Comparison of ENCODE assay signal across 10 cellular contexts in genomic region chr12:22287776-22288621, GRCh38. TPM values are rescaled to one million over a fixed set of nuclear protein-coding genes. Genes with fewer than 3 reads are reported as not detected.
A peak's percentile ranks its signal among the peaks of the same experiment; 100 is the strongest.
DNase-seq lines count a peak whose midpoint lies in the region; ATAC-seq, FAIRE-seq and TF ChIP-seq lines count a peak whose summit lies in the region.
"Had no signal": no experiment of that assay in that cellular context is flagged by ENCODE, and none has a peak within 500 bp of the region (broad histone marks: within the 10 kb centered on the region; RNA-seq: fewer than 3 reads in every experiment).

No MANE protein-coding gene starts in this region.

- H4K5ac ChIP-seq in H1 (ENCODE audit: insufficient read length, low read depth, low read length), result no peak overlapping the region

- no peak overlapping the region for H2BK12ac ChIP-seq in H1 (ENCODE audit: low read depth, low read length)

- FAIRE-seq in H1 (lab: Jason Lieb, UNC), result no peak

- no peak overlapping the region for H3K18ac ChIP-seq in H1 (ENCODE audit: extremely low read depth, low read length)

- no peaks in the 10 kb centered on the region for H3K27me3 ChIP-seq in H1 (replicated peaks in 1 of 4; ENCODE audit: control insufficient read depth in 3 of 4, extremely low read depth in 1 of 4, insufficient read depth in 3 of 4, low read length in 3 of 4)
- H3K27me3 ChIP-seq in effector memory CD4-positive, alpha-beta T cell (replicated peaks; ENCODE audit: control insufficient read depth, insufficient read depth, low read length, poor library complexity, severe bottlenecking), result no peaks in the 10 kb centered on the region

- no peak; a peak in 1 of 3 replicates for TF ChIP-seq EP300 in H1 (IDR thresholded peaks at IDR 0.05; ENCODE audit: borderline replicate concordance in 1 of 2, low read depth in 2 of 2, low read length in 2 of 2)

- DNase-seq in HEK293T (ENCODE audit: extremely low spot score) (peak; percentile 6), RKO (ENCODE audit: low spot score) (peak; percentile 12), H1 (ENCODE audit: low read depth in 1 of 2, low spot score in 2 of 2) (peak in 1 of 2 experiments; percentile 45), progenitor cell of endocrine pancreas (ENCODE audit: low spot score, unreplicated experiment) (no peak)
- peak; percentile 6 for DNase-seq in stimulated activated CD4-positive, alpha-beta T cell treated with anti-CD3 and anti-CD28 coated beads, Interleukin-2, amount 100 ng/mL, for 4 hours (ENCODE audit: low read depth)
- DNase-seq in effector memory CD4-positive, alpha-beta T cell, result no peak
- DNase-seq: hypothalamus, WERI-Rb-1 had no signal

- H4K8ac ChIP-seq in H1 (ENCODE audit: extremely low read depth, insufficient read depth, low read length), result no peak overlapping the region

- H3K27ac ChIP-seq in H1 (ENCODE audit: low read depth, low read length), result no peak overlapping the region
- H3K27ac ChIP-seq in effector memory CD4-positive, alpha-beta T cell (ENCODE audit: insufficient read depth, low read length, poor library complexity, severe bottlenecking), result no peak overlapping the region
- H3K27ac ChIP-seq: WERI-Rb-1 had no signal

- no peaks in the 10 kb centered on the region; the same call in 1 of the 2 replicates for H3K23me2 ChIP-seq in H1 (ENCODE audit: low read depth, low read length)

- H3K27ac Mint-ChIP-seq in progenitor cell of endocrine pancreas, result no peak overlapping the region
- H3K27ac Mint-ChIP-seq: IgD-negative memory B cell had no signal

- no peaks in the 10 kb centered on the region for H3K9me3 ChIP-seq in H1 (ENCODE audit: insufficient read depth in 2 of 2, low read depth in 1 of 2, low read length in 1 of 2)
- H3K9me3 ChIP-seq in effector memory CD4-positive, alpha-beta T cell (ENCODE audit: control insufficient read depth, low read length), result no peaks in the 10 kb centered on the region

- H3K9me3 Mint-ChIP-seq in progenitor cell of endocrine pancreas (ENCODE audit: low read depth), result peaks cover 2% of the 10 kb centered on the region

- H3K36me3 Mint-ChIP-seq in progenitor cell of endocrine pancreas (ENCODE audit: insufficient read depth), result no peaks in the 10 kb centered on the region

- H3K4me3 Mint-ChIP-seq in progenitor cell of endocrine pancreas (ENCODE audit: low read depth), result no peak overlapping the region
- H3K4me3 Mint-ChIP-seq: IgD-negative memory B cell had no signal

- H2BK20ac ChIP-seq in H1 (ENCODE audit: low read length), result no peak overlapping the region

- no peaks in the 10 kb centered on the region for H4K20me1 ChIP-seq in H1 (replicated peaks in 1 of 2; ENCODE audit: control insufficient read depth in 1 of 2, insufficient read depth in 2 of 2, low read length in 2 of 2)

- H3K23ac ChIP-seq in H1 (ENCODE audit: insufficient read length), result no peak overlapping the region

- H3K14ac ChIP-seq in H1 (ENCODE audit: insufficient read length), result no peak overlapping the region

- H2BK5ac ChIP-seq in H1 (ENCODE audit: low read depth, low read length), result no peak overlapping the region

- no peaks in the 10 kb centered on the region for H3K79me1 ChIP-seq in H1 (ENCODE audit: low read depth, low read length)

- no peak overlapping the region for H3K4ac ChIP-seq in H1 (replicated peaks; ENCODE audit: insufficient read length, low read depth, low read length)

- peak overlapping the region; percentile 33 to 37; a peak in 2 of 4 replicates for H3K4me2 ChIP-seq in H1 (ENCODE audit: insufficient read depth in 1 of 2, low read depth in 2 of 2, low read length in 2 of 2)

- peak overlapping the region in 1 of 4 experiments; percentile 33; a peak in 1 of 8 replicates for H3K4me3 ChIP-seq in H1 (ENCODE audit: extremely low read depth in 1 of 4, insufficient read depth in 2 of 4, low read depth in 3 of 4, low read length in 4 of 4)
- no peak overlapping the region for H3K4me3 ChIP-seq in effector memory CD4-positive, alpha-beta T cell (ENCODE audit: insufficient read depth, low read depth, low read length, poor library complexity, severe bottlenecking)

- TF ChIP-seq RAD21 in H1 (IDR thresholded peaks at IDR 0.05 in 1 of 2, conservative IDR thresholded peaks at IDR 0.05 in 1 of 2; ENCODE audit: low read depth in 2 of 2, low read length in 2 of 2), result no peak

- peaks cover 5% of the 10 kb centered on the region for H3K4me1 Mint-ChIP-seq in progenitor cell of endocrine pancreas (ENCODE audit: low read depth)
- H3K4me1 Mint-ChIP-seq: IgD-negative memory B cell had no signal

- no peak for TF ChIP-seq POLR2A in H1 (IDR thresholded peaks at IDR 0.05; ENCODE audit: control extremely low read depth in 1 of 2, low read depth in 2 of 2, low read length in 2 of 2)

- H2BK15ac ChIP-seq in H1 (ENCODE audit: low read length), result no peak overlapping the region

- WGBS in H1 (ENCODE audit: extremely low coverage in 1 of 2, insufficient coverage in 1 of 2, insufficient read length in 1 of 2, insufficient replicate concordance in 2 of 2, low coverage in 1 of 2, low lambda C conversion rate in 2 of 2, missing lambda C conversion rate in 1 of 2), 2 experiments, result 57% methylated on average over 11 of the region's 11 CpGs; no CpG with 5 or more reads in 1 of the 2 experiments

- CTCF ChIA-PET in HEK293T (lab: Yijun Ruan, JAX) (interaction anchor here (1.2 kb wide), 1 partner anchor 47 kb away, joined by 5 read pairs; no protein-coding TSS in a partner anchor), H1 (lab: Charles Lee; ENCODE audit: partially characterized antibody) (interaction anchor here (0.7 to 1.2 kb wide), 5 partner anchors 15 to 1019 kb away, joined by 3 to 4 read pairs (median 3); no protein-coding TSS in a partner anchor)

- no peak overlapping the region for H3K56ac ChIP-seq in H1 (replicated peaks; ENCODE audit: insufficient read length, low read depth, low read length)

- H4K91ac ChIP-seq in H1 (replicated peaks; ENCODE audit: insufficient read length, low read length), result no peak overlapping the region

- H3K27me3 Mint-ChIP-seq in progenitor cell of endocrine pancreas, result peaks cover 19% of the 10 kb centered on the region

- POLR2A ChIA-PET in HEK293T (lab: Yijun Ruan, JAX) (no interaction called here), H1 (lab: Charles Lee; ENCODE audit: partially characterized antibody) (no interaction called here)

- peaks cover 0 to 6% (median 5%) of the 10 kb centered on the region in 4 experiments; a peak in 4 of 7 replicates for H3K4me1 ChIP-seq in H1 (replicated peaks in 1 of 4; ENCODE audit: control insufficient read depth in 3 of 4, insufficient read depth in 4 of 4, low read length in 3 of 4)
- H3K4me1 ChIP-seq in effector memory CD4-positive, alpha-beta T cell (ENCODE audit: control insufficient read depth, insufficient read depth, low read length, poor library complexity, severe bottlenecking), result peaks cover 7% of the 10 kb centered on the region

- H2AFZ ChIP-seq in H1 (ENCODE audit: low read length), result peak overlapping the region; percentile 93

- no peaks in the 10 kb centered on the region for H3K79me2 ChIP-seq in H1 (ENCODE audit: control insufficient read depth in 1 of 2, insufficient read depth in 2 of 2, low read length in 2 of 2)

- H3K9ac ChIP-seq in H1 (replicated peaks in 1 of 4; ENCODE audit: extremely low read depth in 1 of 4, low read depth in 3 of 4, low read length in 3 of 4), result no peak overlapping the region

- TF ChIP-seq CTCF in H1 (IDR thresholded peaks at IDR 0.05; ENCODE audit: control extremely low read depth in 1 of 3, insufficient read depth in 1 of 3, low read depth in 1 of 3, low read length in 3 of 3), result no peak
- TF ChIP-seq CTCF in progenitor cell of endocrine pancreas (IDR thresholded peaks at IDR 0.05; ENCODE audit: unreplicated experiment), result no peak

- H2AK5ac ChIP-seq in H1 (ENCODE audit: low read depth, low read length), result no peak overlapping the region

- H3K36me3 ChIP-seq in H1 (ENCODE audit: control insufficient read depth in 2 of 4, insufficient read depth in 4 of 4, low read length in 3 of 4), result no peaks in the 10 kb centered on the region; a peak in 1 of 8 replicates
- no peaks in the 10 kb centered on the region for H3K36me3 ChIP-seq in effector memory CD4-positive, alpha-beta T cell (ENCODE audit: control insufficient read depth, insufficient read depth, low read length)
- H3K36me3 ChIP-seq: WERI-Rb-1 had no signal

- ATAC-seq in GM21723 (IDR thresholded peaks at IDR 0.05; ENCODE audit: unreplicated experiment), result no peak

- H2BK120ac ChIP-seq in H1 (replicated peaks; ENCODE audit: low read depth, low read length), result no peak overlapping the region

TF ChIP-seq in HEK293T, 16 proteins besides CTCF, POLR2A, EP300 and RAD21 (continues in another document):
- no peak for TF ChIP-seq BHLHE40 (IDR thresholded peaks at IDR 0.05; ENCODE audit: borderline replicate concordance)
- no peak for TF ChIP-seq TARDBP (IDR thresholded peaks at IDR 0.05)
- TF ChIP-seq FOXK2 (IDR thresholded peaks at IDR 0.05), result no peak
- no peak for TF ChIP-seq LEF1 (IDR thresholded peaks at IDR 0.05; ENCODE audit: borderline replicate concordance)
- TF ChIP-seq FOXM1 (IDR thresholded peaks at IDR 0.05; ENCODE audit: borderline replicate concordance), result no peak
- no peak for TF ChIP-seq NFRKB (IDR thresholded peaks at IDR 0.05)
- no peak for TF ChIP-seq SP1 (IDR thresholded peaks at IDR 0.05)
- TF ChIP-seq ZNF384 (IDR thresholded peaks at IDR 0.05), result no peak

TF ChIP-seq in H1, 55 proteins besides CTCF, POLR2A, EP300 and RAD21 (continues in another document):
- TF ChIP-seq KDM4A (IDR thresholded peaks at IDR 0.05; ENCODE audit: low read depth, low read length, severe bottlenecking) (no peak), TCF12 (IDR thresholded peaks at IDR 0.05; ENCODE audit: low read depth, low read length) (peak; percentile 73; the same call in 1 of the 2 replicates), HDAC6 (IDR thresholded peaks at IDR 0.05; ENCODE audit: low read depth, low read length) (no peak), SP1 (IDR thresholded peaks at IDR 0.05; ENCODE audit: low read depth, low read length) (peak; percentile 51; the same call in 1 of the 2 replicates), RXRA (IDR thresholded peaks at IDR 0.05; ENCODE audit: insufficient read depth, low read depth, low read length) (no peak), RBBP5 (IDR thresholded peaks at IDR 0.05; ENCODE audit: borderline replicate concordance, low read depth, low read length) (0 out of 2 replicates have a peak, but pooled peaks have one; percentile 56), ASH2L (IDR thresholded peaks at IDR 0.05; ENCODE audit: low read length) (peak; percentile 63), MAFK (IDR thresholded peaks at IDR 0.05; ENCODE audit: low read depth, low read length) (peak; percentile 7; the same call in 1 of the 2 replicates), SP2 (IDR thresholded peaks at IDR 0.05; ENCODE audit: low read length) (no peak)

RNA-seq across cellular contexts. Expression of gene ST8SIA1, which starts 46.5 kb away (rescaled TPM):
- 3.2 and 4.4 TPM in 2 replicates for total RNA-seq in H1 (2021; fragmentation: NEBNext Ultra II Directional; extraction: Animal tissue kit (Norgen Biotek cat#: 25700))
- 1.6 and 1.9 TPM in 2 replicates for polyA plus RNA-seq in H1 (2011; rRNA removed)
- polyA plus RNA-seq in H1 (2011; cell fraction: cytosol; rRNA removed), result 2.8 TPM
- 2.5 TPM for polyA plus RNA-seq in H1 (2011; cell fraction: nucleus; rRNA removed)
- polyA plus RNA-seq in H1 (2012, experiment 1 of 2), result 1.9 to 3.0 TPM (median 2.1 TPM) in 4 replicates
- 2.1 TPM for polyA plus RNA-seq in H1 (2012, experiment 2 of 2)
- polyA plus RNA-seq in H1 (2013, experiment 1 of 2), result 1.7 TPM
- polyA plus RNA-seq in H1 (2013, experiment 2 of 2), result 2.7 TPM
- 2.9 and 5.0 TPM in 2 replicates for polyA minus RNA-seq in H1 (2011; rRNA and poly(A)+ RNA removed)
- polyA minus RNA-seq in H1 (2011; cell fraction: cytosol; rRNA and poly(A)+ RNA removed), result 1.3 TPM
- 9.3 TPM for polyA minus RNA-seq in H1 (2011; cell fraction: nucleus; rRNA and poly(A)+ RNA removed)
- total RNA-seq in progenitor cell of endocrine pancreas, result 5.2 and 5.3 TPM in 2 replicates
- polyA plus RNA-seq: IgD-negative memory B cell had no signal

Comparison
In these comparisons a context has a peak if more than half of its experiments do, and no peak if none do; other contexts are left out.
1. DNase-seq: peak in HEK293T (single experiment), RKO (single experiment) and stimulated activated CD4-positive, alpha-beta T cell treated with anti-CD3 and anti-CD28 coated beads, Interleukin-2, amount 100 ng/mL, for 4 hours (single experiment); none in progenitor cell of endocrine pancreas (single experiment) and effector memory CD4-positive, alpha-beta T cell (0 of 3).